1 cellular context compared by ENCODE assay signal in genomic region chr19:45931055-45931454, GRCh38.
A peak's percentile ranks its signal among the peaks of the same experiment; 100 is the strongest.
TF ChIP-seq lines count a peak whose summit lies in the region.

No MANE protein-coding gene starts in this region.

TF ChIP-seq in GM12878, 131 proteins besides CTCF, POLR2A, EP300 and RAD21:
- TF ChIP-seq TCF3 (IDR thresholded peaks at IDR 0.05; ENCODE audit: borderline replicate concordance, insufficient read depth, low read depth, low read length) (no peak), ZNF24 (IDR thresholded peaks at IDR 0.05) (0 out of 2 replicates have a peak, but pooled peaks have one; percentile 40)
